In genomic region chr9:134712922-134713321, GRCh38 we compare ENCODE assay signal across 18 cellular contexts.
A peak's percentile ranks its signal among the peaks of the same experiment; 100 is the strongest.
DNase-seq lines count a peak whose midpoint lies in the region; ATAC-seq and TF ChIP-seq lines count a peak whose summit lies in the region.
"Had no signal": no experiment of that assay in that cellular context is flagged by ENCODE, and none has a peak within 500 bp of the region (broad histone marks: within the 10 kb centered on the region; RNA-seq: fewer than 3 reads in every experiment).

No MANE protein-coding gene starts in this region.

- no peak for DNase-seq in CD4-positive, alpha-beta T cell
- DNase-seq in SK-N-MC (ENCODE audit: low read depth, low spot score) = no peak
- peak; percentile 58 for DNase-seq in left ventricle myocardium inferior
- no peak for DNase-seq in trophoblast cell
- DNase-seq in lower leg skin (ENCODE audit: low spot score in 2 of 2) = no peak
- DNase-seq in SHP77 (lab: John Stamatoyannopoulos, UW) = no peak
- no peak for DNase-seq in stimulated activated naive CD8-positive, alpha-beta T cell treated with anti-CD3 and anti-CD28 coated beads, Interleukin-15, Interleukin-2, amounts not matched to agents 100 U/mL and 50 U/mL, for 24 hours
- no peak for DNase-seq in NCI-H187 treated with DMSO at 0.1 percent for 48 hours (lab: John Stamatoyannopoulos, UW)
- DNase-seq: activated CD4-positive, CD25-positive, alpha-beta regulatory T cell treated with anti-CD3 and anti-CD28 coated beads, Interleukin-2, amount 50 U/mL, for 72 hours; amniotic stem cell; cerebellar nuclear complex; DMS53; HCEC 1CT; head of caudate nucleus; MM.1S had no signal

- H4K8ac ChIP-seq in trophoblast cell (ENCODE audit: low read depth, low read length) = no peak overlapping the region

- H3K4me1 ChIP-seq in left ventricle myocardium inferior (peaks cover 32% of the 10 kb centered on the region), trophoblast cell (ENCODE audit: control insufficient read depth in 1 of 2, insufficient read depth in 2 of 2, low read length in 2 of 2) (no peaks in the 10 kb centered on the region)

- H3K9ac ChIP-seq in SK-N-MC (ENCODE audit: insufficient read length) (no peak overlapping the region), trophoblast cell (ENCODE audit: low read length) (no peak overlapping the region)

- no peak overlapping the region for H2BK5ac ChIP-seq in trophoblast cell (ENCODE audit: low read depth, low read length, poor library complexity)

- no peak overlapping the region for H3K4me3 Mint-ChIP-seq in CD4-positive, alpha-beta T cell

- H3K27me3 Mint-ChIP-seq in CD4-positive, alpha-beta T cell = no peaks in the 10 kb centered on the region

- peak overlapping the region; percentile 20 for H3K27ac Mint-ChIP-seq in CD4-positive, alpha-beta T cell

- CTCF ChIA-PET in CD4-positive, alpha-beta T cell (lab: Charles Lee) = no interaction called here

- no peak for TF ChIP-seq POLR2A in lower leg skin (IDR thresholded peaks at IDR 0.05)

- H2AK5ac ChIP-seq in trophoblast cell (ENCODE audit: low read length) = no peak overlapping the region

- POLR2A ChIA-PET in CD4-positive, alpha-beta T cell (lab: Charles Lee) = no interaction called here

- H3K4me3 ChIP-seq in SK-N-MC (no peak overlapping the region), left ventricle myocardium inferior (no peak overlapping the region), trophoblast cell (ENCODE audit: low read depth, low read length) (no peak overlapping the region), lower leg skin (ENCODE audit: low read depth, poor library complexity, severe bottlenecking) (no peak overlapping the region)
- H3K4me3 ChIP-seq: ovary had no signal

- H2AFZ ChIP-seq in trophoblast cell (ENCODE audit: insufficient read depth, low read length, poor library complexity) = no peak overlapping the region

- H3K79me2 ChIP-seq in trophoblast cell (ENCODE audit: control insufficient read depth, insufficient read depth, low read length, poor library complexity) = no peaks in the 10 kb centered on the region

- no peak overlapping the region for H3K4me2 ChIP-seq in trophoblast cell (ENCODE audit: low read length)

- peak overlapping the region; percentile 78 for H3K27ac ChIP-seq in CD4-positive, alpha-beta T cell (ENCODE audit: low read depth, low read length)
- H3K27ac ChIP-seq in SK-N-MC (peak overlapping the region; percentile 75; the same call in 1 of the 2 replicates), left ventricle myocardium inferior (replicated peaks) (peak overlapping the region; percentile 66), trophoblast cell (ENCODE audit: low read depth, low read length) (no peak overlapping the region)

- no peak overlapping the region for H3K23ac ChIP-seq in trophoblast cell (ENCODE audit: low read length)

- intact Hi-C loops in CD4-positive, alpha-beta T cell (cut with DNase I, micrococcal nuclease) = no loop called here
- intact Hi-C loops in left ventricle myocardium inferior (cut with micrococcal nuclease) (no loop called here), lower leg skin (cut with DNase I; ENCODE audit: low total_unique reads) (no loop called here)

- no peak overlapping the region for H4K12ac ChIP-seq in trophoblast cell (ENCODE audit: low read depth, low read length)

- H3K79me1 ChIP-seq in trophoblast cell (ENCODE audit: low read length) = no peaks in the 10 kb centered on the region

- H3K4me1 Mint-ChIP-seq in CD4-positive, alpha-beta T cell (ENCODE audit: low read depth) = no peaks in the 10 kb centered on the region

- no peaks in the 10 kb centered on the region for H3K36me3 Mint-ChIP-seq in CD4-positive, alpha-beta T cell (ENCODE audit: low read depth)

- H2BK12ac ChIP-seq in trophoblast cell (ENCODE audit: low read length) = no peak overlapping the region

- H4K91ac ChIP-seq in trophoblast cell (ENCODE audit: low read depth, low read length) = no peak overlapping the region

- H3K27me3 ChIP-seq in CD4-positive, alpha-beta T cell (ENCODE audit: control insufficient read depth, insufficient read depth, low read length) = no peaks in the 10 kb centered on the region
- H3K27me3 ChIP-seq in left ventricle myocardium inferior (ENCODE audit: low read depth) = no peaks in the 10 kb centered on the region
- no peaks in the 10 kb centered on the region for H3K27me3 ChIP-seq in trophoblast cell (ENCODE audit: insufficient read depth, low read length)
- H3K27me3 ChIP-seq: ovary had no signal

- no peak overlapping the region for H2BK120ac ChIP-seq in trophoblast cell (ENCODE audit: insufficient read depth, low read length, poor library complexity)

- H3K9me3 ChIP-seq in CD4-positive, alpha-beta T cell (ENCODE audit: control insufficient read depth, low read length) = no peaks in the 10 kb centered on the region
- no peaks in the 10 kb centered on the region for H3K9me3 ChIP-seq in SK-N-MC (ENCODE audit: low read depth, low read length)
- H3K9me3 ChIP-seq in left ventricle myocardium inferior (replicated peaks) = no peaks in the 10 kb centered on the region
- peaks cover 14% of the 10 kb centered on the region for H3K9me3 ChIP-seq in trophoblast cell (ENCODE audit: insufficient read depth, low read depth, low read length)
- H3K9me3 ChIP-seq: ovary had no signal

- whole genome bisulfite sequencing in trophoblast cell (ENCODE audit: extremely low coverage, insufficient coverage, insufficient read length) = no CpG with 5 or more reads among the region's 10 CpGs
- WGBS in lower leg skin, 2 donors = 78 to 82% methylated on average over 10 of the region's 10 CpGs

- TF ChIP-seq CTCF in CD4-positive, alpha-beta T cell (IDR thresholded peaks at IDR 0.05) = no peak
- TF ChIP-seq CTCF in left ventricle myocardium inferior (IDR thresholded peaks at IDR 0.05; ENCODE audit: borderline replicate concordance) (no peak), lower leg skin (IDR thresholded peaks at IDR 0.05) (no peak)

- H3K36me3 ChIP-seq in SK-N-MC (ENCODE audit: insufficient read depth, low read length) = peaks cover 4% of the 10 kb centered on the region; the same call in 1 of the 2 replicates
- no peaks in the 10 kb centered on the region for H3K36me3 ChIP-seq in left ventricle myocardium inferior
- peaks cover 74 to 77% of the 10 kb centered on the region in 2 experiments for H3K36me3 ChIP-seq in trophoblast cell (ENCODE audit: control insufficient read depth in 1 of 2, insufficient read depth in 2 of 2, low read length in 2 of 2)
- H3K36me3 ChIP-seq: ovary had no signal

- ATAC-seq in CD4-positive, alpha-beta T cell (ENCODE audit: poor library complexity) = no peak
- ATAC-seq in stimulated activated naive CD8-positive, alpha-beta T cell treated with anti-CD3 and anti-CD28 coated beads, Interleukin-15, Interleukin-2, amounts not matched to agents 100 U/mL and 50 U/mL, for 24 hours = no peak
- ATAC-seq: left lobe of liver, SK-N-SH treated with all-trans-retinoic acid at 6 μM for 48 hours had no signal

- H3K18ac ChIP-seq in trophoblast cell (ENCODE audit: low read length) = peak overlapping the region; percentile 30

- peak overlapping the region; percentile 8 for H3K4ac ChIP-seq in trophoblast cell (ENCODE audit: low read depth, low read length)

- H3K14ac ChIP-seq in trophoblast cell (ENCODE audit: low read length) = no peak overlapping the region

- H3K9me3 Mint-ChIP-seq in CD4-positive, alpha-beta T cell = peaks cover 2% of the 10 kb centered on the region
